ENCODE assay signal across 11 cellular contexts in the genomic region with DNA sequence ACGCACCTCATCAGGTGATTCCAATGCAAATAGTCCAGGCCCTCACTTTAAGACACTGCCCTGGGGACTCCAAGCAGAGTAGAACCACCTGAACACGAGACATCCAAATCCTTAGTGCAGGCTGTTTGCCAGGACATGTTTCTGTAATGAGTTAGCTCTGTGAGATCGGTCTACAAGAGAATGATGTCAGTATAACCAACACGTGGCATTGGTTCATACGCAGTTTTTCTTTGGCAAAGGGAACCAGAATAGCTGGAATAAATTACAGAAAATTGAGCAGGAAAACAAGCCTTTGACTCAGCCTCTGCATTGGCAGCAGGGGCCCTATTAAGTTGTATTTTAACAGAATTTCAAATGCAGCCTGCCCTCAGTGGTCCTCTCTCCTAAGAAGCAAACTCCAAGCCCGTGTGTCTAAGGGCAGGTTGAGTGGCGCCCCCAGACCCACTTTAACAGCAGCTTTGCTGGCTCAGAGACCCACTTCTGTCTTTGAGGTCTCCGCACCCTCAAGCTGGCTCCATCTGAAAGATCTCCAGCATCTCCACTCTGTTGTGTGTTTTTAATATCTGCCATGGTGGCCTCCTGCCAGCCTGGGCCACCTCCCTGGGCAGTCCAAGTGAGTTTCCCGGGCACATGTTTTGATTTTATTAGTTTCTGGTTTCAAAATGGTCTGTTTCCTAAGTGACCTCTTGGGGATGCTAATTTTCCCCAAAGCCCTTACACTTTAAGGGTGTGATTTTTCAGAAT.
DNase-seq lines count a peak whose midpoint lies in the region; ATAC-seq and TF ChIP-seq lines count a peak whose summit lies in the region.
"Had no signal": no experiment of that assay in that cellular context is flagged by ENCODE, and none has a peak within 500 bp of the region (broad histone marks: within the 10 kb centered on the region; RNA-seq: fewer than 3 reads in every experiment).

No MANE protein-coding gene starts in this region.

- H3K36me3 ChIP-seq in hepatocyte (replicated peaks; ENCODE audit: insufficient read depth, low read depth) = no peaks in the 10 kb centered on the region

- TF ChIP-seq CTCF in HFFc6 (IDR thresholded peaks at IDR 0.05) (0 out of 2 replicates have a peak, but pooled peaks have one; percentile 12), brain (conservative IDR thresholded peaks at IDR 0.05) (no peak), hepatocyte (IDR thresholded peaks at IDR 0.05; ENCODE audit: poor library complexity) (no peak)

- H3K4me1 ChIP-seq in hepatocyte (ENCODE audit: insufficient read depth) = no peaks in the 10 kb centered on the region

- DNase-seq in HFFc6 = peak; percentile 96
- peak; percentile 41 for DNase-seq in hepatocyte (ENCODE audit: low spot score)
- no peak for DNase-seq in stimulated activated naive CD4-positive, alpha-beta T cell treated with Interleukin-2 at 50 U/mL for 16 hours (lab: John Stamatoyannopoulos, UW)
- DNase-seq in NK-92 treated with Interleukin-12 subunit alpha and Interleukin-12 subunit beta, amount 100 ng/mL, for 24 hours (lab: John Stamatoyannopoulos, UW) = no peak
- no peak for DNase-seq in immature natural killer cell
- no peak for DNase-seq in hippocampal formation (lab: John Stamatoyannopoulos, UW)
- DNase-seq: activated CD4-positive, alpha-beta T cell treated with anti-CD3 and anti-CD28 coated beads, Interleukin-2, amount 50 U/mL, for 48 hours; central memory CD4-positive, alpha-beta T cell; NCI-H1436 treated with DMSO at 0.1 percent for 48 hours had no signal

- H3K79me2 ChIP-seq in hepatocyte = no peaks in the 10 kb centered on the region

- no peaks in the 10 kb centered on the region for H4K20me1 ChIP-seq in hepatocyte (ENCODE audit: insufficient read depth, poor library complexity, severe bottlenecking)

- no peaks in the 10 kb centered on the region for H3K27me3 ChIP-seq in hepatocyte

- ATAC-seq in stimulated activated memory B cell treated with anti-CD40 and anti-IgM and Interleukin-4, amounts not matched to agents 10 μg/mL and 1 μg/mL and 100 μg/mL, for 72 hours = no peak

- no peaks in the 10 kb centered on the region for H3K9me3 ChIP-seq in hepatocyte (ENCODE audit: low read depth)

- H3K4me3 ChIP-seq in hepatocyte = no peak overlapping the region

- H3K4me2 ChIP-seq in hepatocyte = no peak overlapping the region

- H3K4me3 Mint-ChIP-seq in HFFc6 (peak overlapping the region; percentile 41), brain (peak overlapping the region in 1 of 5 experiments; percentile 10), immature natural killer cell (no peak overlapping the region)
- no peak overlapping the region for H3K4me3 Mint-ChIP-seq in stimulated activated memory B cell treated with anti-CD40 and anti-IgM and Interleukin-4, amounts not matched to agents 10 μg/mL and 1 μg/mL and 100 μg/mL, for 72 hours

- H3K9me2 ChIP-seq in hepatocyte (replicated peaks; ENCODE audit: insufficient read depth) = no peaks in the 10 kb centered on the region

- 72% methylated on average over 9 of the region's 9 CpGs for WGBS in hepatocyte (ENCODE audit: low lambda C conversion rate, missing lambda C conversion rate)

- peak overlapping the region; percentile 92 for H3K27ac Mint-ChIP-seq in HFFc6
- peak overlapping the region in 4 of 5 experiments; percentile 27 to 85 (median 66) for H3K27ac Mint-ChIP-seq in brain
- peak overlapping the region; percentile 66 for H3K27ac Mint-ChIP-seq in stimulated activated memory B cell treated with anti-CD40 and anti-IgM and Interleukin-4, amounts not matched to agents 10 μg/mL and 1 μg/mL and 100 μg/mL, for 72 hours
- no peak overlapping the region for H3K27ac Mint-ChIP-seq in immature natural killer cell

- H3K4me1 Mint-ChIP-seq in HFFc6 (ENCODE audit: low read depth) = peaks cover 76% of the 10 kb centered on the region
- peaks cover 50% of the 10 kb centered on the region for H3K4me1 Mint-ChIP-seq in brain
- H3K4me1 Mint-ChIP-seq in stimulated activated memory B cell treated with anti-CD40 and anti-IgM and Interleukin-4, amounts not matched to agents 10 μg/mL and 1 μg/mL and 100 μg/mL, for 72 hours = peaks cover 43% of the 10 kb centered on the region
- H3K4me1 Mint-ChIP-seq in immature natural killer cell = no peaks in the 10 kb centered on the region

- H3K9me3 Mint-ChIP-seq in HFFc6 (no peaks in the 10 kb centered on the region), brain (peaks cover 0 to 5% (median 0%) of the 10 kb centered on the region in 5 experiments), immature natural killer cell (no peaks in the 10 kb centered on the region)
- H3K9me3 Mint-ChIP-seq in stimulated activated memory B cell treated with anti-CD40 and anti-IgM and Interleukin-4, amounts not matched to agents 10 μg/mL and 1 μg/mL and 100 μg/mL, for 72 hours = no peaks in the 10 kb centered on the region

- H3K27me3 Mint-ChIP-seq in HFFc6 (ENCODE audit: insufficient read depth) = no peaks in the 10 kb centered on the region; the same call in 1 of the 2 replicates
- H3K27me3 Mint-ChIP-seq in brain = peaks cover 3% of the 10 kb centered on the region
- H3K27me3 Mint-ChIP-seq in stimulated activated memory B cell treated with anti-CD40 and anti-IgM and Interleukin-4, amounts not matched to agents 10 μg/mL and 1 μg/mL and 100 μg/mL, for 72 hours = no peaks in the 10 kb centered on the region
- H3K27me3 Mint-ChIP-seq in immature natural killer cell (ENCODE audit: low read depth in 3 of 3) = peaks cover 0 to 3% (median 2%) of the 10 kb centered on the region in 3 donors

- H3K27ac ChIP-seq in hepatocyte = no peak overlapping the region

- H3K36me3 Mint-ChIP-seq in HFFc6 (ENCODE audit: low read depth) = peaks cover 15% of the 10 kb centered on the region
- no peaks in the 10 kb centered on the region for H3K36me3 Mint-ChIP-seq in brain
- no peaks in the 10 kb centered on the region for H3K36me3 Mint-ChIP-seq in stimulated activated memory B cell treated with anti-CD40 and anti-IgM and Interleukin-4, amounts not matched to agents 10 μg/mL and 1 μg/mL and 100 μg/mL, for 72 hours
- no peaks in the 10 kb centered on the region for H3K36me3 Mint-ChIP-seq in immature natural killer cell

- no peak overlapping the region for H2AFZ ChIP-seq in hepatocyte

Comparison
In these comparisons a context has a peak if more than half of its experiments do, and no peak if none do; other contexts are left out.
1. DNase-seq: peak in HFFc6 (single experiment) and hepatocyte (single experiment); none in stimulated activated naive CD4-positive, alpha-beta T cell treated with Interleukin-2 at 50 U/mL for 16 hours (single experiment), NK-92 treated with Interleukin-12 subunit alpha and Interleukin-12 subunit beta, amount 100 ng/mL, for 24 hours (single experiment), immature natural killer cell (0 of 3) and hippocampal formation (0 of 2).
2. H3K27ac Mint-ChIP-seq: peak in HFFc6 (single experiment), brain (4 of 5) and stimulated activated memory B cell treated with anti-CD40 and anti-IgM and Interleukin-4, amounts not matched to agents 10 μg/mL and 1 μg/mL and 100 μg/mL, for 72 hours (single experiment); none in immature natural killer cell (0 of 6).